8 cellular contexts compared by ENCODE assay signal in the genomic region with DNA sequence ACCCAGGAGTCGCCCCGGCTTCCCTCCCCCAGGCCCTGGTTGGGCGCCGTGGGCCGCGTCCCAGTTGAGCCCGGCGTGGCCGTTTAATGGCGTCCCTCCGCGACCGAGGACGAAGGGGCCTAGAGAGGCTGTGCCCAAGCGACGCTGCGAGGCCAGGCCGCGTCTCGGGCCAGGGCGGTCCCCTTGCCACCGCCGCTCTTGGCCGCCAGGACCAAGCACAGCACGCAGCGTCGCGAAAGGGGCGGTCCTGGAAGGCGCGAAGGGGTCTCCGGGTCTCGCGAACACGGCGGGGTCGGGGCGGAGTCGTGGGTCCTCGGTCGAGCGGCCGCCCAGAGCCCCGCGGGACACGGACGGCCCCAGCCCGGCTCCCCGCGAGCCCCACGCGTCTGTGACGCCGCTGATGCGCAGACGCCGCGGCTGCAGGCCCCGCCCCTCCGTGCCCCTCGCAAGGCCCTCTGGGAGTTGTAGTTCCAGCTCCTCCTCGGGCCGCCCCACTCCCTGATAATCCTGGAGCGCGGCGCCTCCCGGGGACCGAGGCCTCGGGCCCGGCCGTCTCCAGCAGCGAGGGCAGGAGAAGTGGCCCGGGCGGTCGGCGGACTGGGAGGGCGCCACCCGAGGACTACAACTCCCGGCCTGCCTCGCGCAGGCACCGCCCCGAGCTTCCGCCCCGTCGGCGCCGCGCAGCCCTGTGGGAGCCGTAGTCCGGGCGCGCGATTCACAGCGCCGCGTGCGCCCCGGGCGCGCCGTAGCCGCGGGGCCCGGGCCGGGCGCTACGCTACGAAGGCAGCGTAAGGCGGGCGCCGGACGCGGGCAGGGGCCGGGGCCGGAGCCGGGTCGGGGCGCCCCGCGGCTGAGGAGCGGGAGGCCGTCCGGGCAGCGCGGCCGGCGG. TPM values are rescaled to one million over a fixed set of nuclear protein-coding genes. Genes with fewer than 3 reads are reported as not detected.
DNase-seq lines count a peak whose midpoint lies in the region; ATAC-seq and TF ChIP-seq lines count a peak whose summit lies in the region.

A gene (plus strand): TSS at position 698 of the 889 bp plus-strand sequence. CDS start 19,127 bp downstream, outside the sequence.

- peak within 1 kb of the TSS; percentile 86 to 88 (median 88) for H3K27ac Mint-ChIP-seq in IgD-negative memory B cell
- peak within 1 kb of the TSS; percentile 100 for H3K27ac Mint-ChIP-seq in activated T-cell treated with anti-CD3 and anti-CD28 coated beads, Interleukin-2, amount 50 U/mL, for 24 hours

- peak within 1 kb of the TSS; percentile 86 to 95 (median 94) for H3K4me3 Mint-ChIP-seq in IgD-negative memory B cell
- peak within 1 kb of the TSS; percentile 95 for H3K4me3 Mint-ChIP-seq in activated T-cell treated with anti-CD3 and anti-CD28 coated beads, Interleukin-2, amount 50 U/mL, for 24 hours

- H3K27me3 Mint-ChIP-seq in IgD-negative memory B cell, result no peaks in the 10 kb centered on the region
- H3K27me3 Mint-ChIP-seq in activated T-cell treated with anti-CD3 and anti-CD28 coated beads, Interleukin-2, amount 50 U/mL, for 24 hours, result no peaks in the 10 kb centered on the region

- H3K4me1 ChIP-seq in esophagus (ENCODE audit: control insufficient read depth in 2 of 2, insufficient read depth in 2 of 2, low read length in 1 of 2) (peaks cover 21 to 45% of the 10 kb centered on the region in 2 donors), muscle layer of duodenum (ENCODE audit: control insufficient read depth in 1 of 2, insufficient read depth in 2 of 2, low read length in 2 of 2) (peaks cover 13 to 36% of the 10 kb centered on the region in 2 donors)

- H3K27me3 ChIP-seq in esophagus (ENCODE audit: control insufficient read depth in 1 of 2, insufficient read depth in 2 of 2, low read length in 2 of 2), result no peaks in the 10 kb centered on the region
- H3K27me3 ChIP-seq in muscle layer of duodenum (ENCODE audit: low read depth, low read length), result no peaks in the 10 kb centered on the region

- no peaks in the 10 kb centered on the region for H3K36me3 ChIP-seq in esophagus (ENCODE audit: control insufficient read depth in 2 of 2, insufficient read depth in 2 of 2, low read length in 1 of 2)
- H3K36me3 ChIP-seq in muscle layer of duodenum (ENCODE audit: control insufficient read depth in 1 of 2, insufficient read depth in 2 of 2, low read length in 2 of 2), result no peaks in the 10 kb centered on the region

- peaks cover 9 to 19% (median 15%) of the 10 kb centered on the region in 3 donors for H3K4me1 Mint-ChIP-seq in IgD-negative memory B cell
- peaks cover 53% of the 10 kb centered on the region for H3K4me1 Mint-ChIP-seq in activated T-cell treated with anti-CD3 and anti-CD28 coated beads, Interleukin-2, amount 50 U/mL, for 24 hours (ENCODE audit: low read depth)

- H3K4me3 ChIP-seq in esophagus (ENCODE audit: low read depth in 1 of 2, low read length in 2 of 2), result peak within 1 kb of the TSS; percentile 75 to 93
- H3K4me3 ChIP-seq in muscle layer of duodenum (ENCODE audit: low read depth in 1 of 2, low read length in 2 of 2), result peak within 1 kb of the TSS; percentile 70 to 81

- H3K9me3 ChIP-seq in esophagus (ENCODE audit: control insufficient read depth in 2 of 2, insufficient read depth in 1 of 2, low read depth in 1 of 2, low read length in 1 of 2) (no peaks in the 10 kb centered on the region), muscle layer of duodenum (ENCODE audit: control insufficient read depth in 1 of 2, low read length in 2 of 2) (no peaks in the 10 kb centered on the region)

- WGBS in esophagus, 2 donors, result 0% methylated on average over 77 to 129 of the region's 129 CpGs

- H3K9me3 Mint-ChIP-seq in IgD-negative memory B cell, result no peaks in the 10 kb centered on the region
- H3K9me3 Mint-ChIP-seq in activated T-cell treated with anti-CD3 and anti-CD28 coated beads, Interleukin-2, amount 50 U/mL, for 24 hours, result no peaks in the 10 kb centered on the region

- H3K27ac ChIP-seq in esophagus (ENCODE audit: low read depth in 2 of 2, low read length in 1 of 2) (peak within 1 kb of the TSS; percentile 96 to 99), muscle layer of duodenum (ENCODE audit: low read length) (peak within 1 kb of the TSS; percentile 87)

- H3K36me3 Mint-ChIP-seq in IgD-negative memory B cell, result no peaks in the 10 kb centered on the region
- H3K36me3 Mint-ChIP-seq in activated T-cell treated with anti-CD3 and anti-CD28 coated beads, Interleukin-2, amount 50 U/mL, for 24 hours (ENCODE audit: low read depth), result peaks cover 60% of the 10 kb centered on the region

- DNase-seq in DMS 273 treated with DMSO at 0.1 percent for 48 hours (lab: John Stamatoyannopoulos, UW), result peak; percentile 70
- DNase-seq in activated T-cell treated with anti-CD3 and anti-CD28 coated beads, Interleukin-2, amount 50 U/mL, for 24 hours, result peak; percentile 93
- peak; percentile 67 to 82 for DNase-seq in stimulated activated CD8-positive, alpha-beta memory T cell treated with anti-CD3 and anti-CD28 coated beads, Interleukin-7, amount 100 ng/mL, for 4 hours (ENCODE audit: low read depth in 2 of 2)

- ATAC-seq in GM21529 (IDR thresholded peaks at IDR 0.05; ENCODE audit: unreplicated experiment), result peak; percentile 54

TF ChIP-seq in PFSK-1, 5 proteins besides CTCF, POLR2A, EP300 and RAD21:
- TF ChIP-seq, protein P1, sequence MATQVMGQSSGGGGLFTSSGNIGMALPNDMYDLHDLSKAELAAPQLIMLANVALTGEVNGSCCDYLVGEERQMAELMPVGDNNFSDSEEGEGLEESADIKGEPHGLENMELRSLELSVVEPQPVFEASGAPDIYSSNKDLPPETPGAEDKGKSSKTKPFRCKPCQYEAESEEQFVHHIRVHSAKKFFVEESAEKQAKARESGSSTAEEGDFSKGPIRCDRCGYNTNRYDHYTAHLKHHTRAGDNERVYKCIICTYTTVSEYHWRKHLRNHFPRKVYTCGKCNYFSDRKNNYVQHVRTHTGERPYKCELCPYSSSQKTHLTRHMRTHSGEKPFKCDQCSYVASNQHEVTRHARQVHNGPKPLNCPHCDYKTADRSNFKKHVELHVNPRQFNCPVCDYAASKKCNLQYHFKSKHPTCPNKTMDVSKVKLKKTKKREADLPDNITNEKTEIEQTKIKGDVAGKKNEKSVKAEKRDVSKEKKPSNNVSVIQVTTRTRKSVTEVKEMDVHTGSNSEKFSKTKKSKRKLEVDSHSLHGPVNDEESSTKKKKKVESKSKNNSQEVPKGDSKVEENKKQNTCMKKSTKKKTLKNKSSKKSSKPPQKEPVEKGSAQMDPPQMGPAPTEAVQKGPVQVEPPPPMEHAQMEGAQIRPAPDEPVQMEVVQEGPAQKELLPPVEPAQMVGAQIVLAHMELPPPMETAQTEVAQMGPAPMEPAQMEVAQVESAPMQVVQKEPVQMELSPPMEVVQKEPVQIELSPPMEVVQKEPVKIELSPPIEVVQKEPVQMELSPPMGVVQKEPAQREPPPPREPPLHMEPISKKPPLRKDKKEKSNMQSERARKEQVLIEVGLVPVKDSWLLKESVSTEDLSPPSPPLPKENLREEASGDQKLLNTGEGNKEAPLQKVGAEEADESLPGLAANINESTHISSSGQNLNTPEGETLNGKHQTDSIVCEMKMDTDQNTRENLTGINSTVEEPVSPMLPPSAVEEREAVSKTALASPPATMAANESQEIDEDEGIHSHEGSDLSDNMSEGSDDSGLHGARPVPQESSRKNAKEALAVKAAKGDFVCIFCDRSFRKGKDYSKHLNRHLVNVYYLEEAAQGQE (IDR thresholded peaks at IDR 0.05; ENCODE audit: insufficient read depth in 1 of 2, low read depth in 2 of 2, low read length in 2 of 2), result no peak
- peak; percentile 50; the same call in 1 of the 2 replicates for TF ChIP-seq TAF1 (IDR thresholded peaks at IDR 0.05; ENCODE audit: borderline replicate concordance, insufficient read depth, low read length)

RNA-seq across cellular contexts. Expression of the gene that starts here (rescaled TPM):
- polyA plus RNA-seq in IgD-negative memory B cell, result 9.1 TPM
- polyA plus RNA-seq in PFSK-1 (2012; ENCODE audit: insufficient read length, low read depth), result 125 TPM
- 10 to 100 TPM; 28.4 to 47.6 TPM for polyA plus RNA-seq in esophagus

Comparison
In these comparisons a context has a peak if more than half of its experiments do, and no peak if none do; other contexts are left out.
1. Peak in every context shown above with its lines: DNase-seq, ATAC-seq, H3K4me3 ChIP-seq and H3K27ac ChIP-seq.